ENCODE assay signal across 8 cellular contexts in genomic region chr11:58524232-58525036, GRCh38. TPM values are rescaled to one million over a fixed set of nuclear protein-coding genes. Genes with fewer than 3 reads are reported as not detected.
DNase-seq lines count a peak whose midpoint lies in the region; ATAC-seq, FAIRE-seq and TF ChIP-seq lines count a peak whose summit lies in the region.

No MANE protein-coding gene starts in this region.

- DNase-seq in ACHN (peak; percentile 74), GM12892 (ENCODE audit: insufficient read length) (no peak), NCI-H1092 (lab: John Stamatoyannopoulos, UW) (peak; percentile 42), T-helper 17 cell (peak in 2 of 3 donors; percentile 14 to 33), breast epithelium (ENCODE audit: low spot score in 2 of 2) (peak; percentile 66 to 71), iris pigment epithelial cell (ENCODE audit: low read depth) (peak; percentile 85)
- peak; percentile 25 for DNase-seq in stimulated activated CD4-positive, alpha-beta T cell treated with anti-CD3 and anti-CD28 coated beads, Interleukin-12 subunit alpha, Interleukin-12 subunit beta, amount 100 ng/mL, for 4 hours

- TF ChIP-seq CTCF in breast epithelium (IDR thresholded peaks at IDR 0.05), result peak; percentile 36 to 62 (median 52)

- intact Hi-C loops in breast epithelium (cut with DNase I; ENCODE audit: low total_unique reads), result no loop called here

- ATAC-seq in HG02840 (IDR thresholded peaks at IDR 0.05; ENCODE audit: low FRiP score, unreplicated experiment), result peak; percentile 37
- ATAC-seq in T-helper 17 cell, result peak; percentile 68

- peak overlapping the region in 1 of 2 donors; percentile 21 for H3K27ac ChIP-seq in breast epithelium

- FAIRE-seq in GM12892 (lab: Jason Lieb, UNC), result peak; percentile 89

- H3K36me3 ChIP-seq in breast epithelium, result no peaks in the 10 kb centered on the region

- H3K4me1 ChIP-seq in breast epithelium, result no peaks in the 10 kb centered on the region

- H3K4me3 ChIP-seq in breast epithelium, result peak overlapping the region in 2 of 3 donors; percentile 20 to 51

- in situ Hi-C loops in ACHN (cut with HindIII; ENCODE audit: low pct_ligation_motif_present, low pct_unique_long_range_greater_than_20kb, low sequenced_read_pairs), result loop anchor here (25.0 kb wide), 1 partner anchor 712 kb away; no protein-coding TSS in a partner anchor

- peaks cover 4% of the 10 kb centered on the region for H3K36me3 Mint-ChIP-seq in T-helper 17 cell (ENCODE audit: low read depth)

- peak overlapping the region; percentile 86 for H3K4me3 Mint-ChIP-seq in T-helper 17 cell

- peaks cover 27% of the 10 kb centered on the region for H3K4me1 Mint-ChIP-seq in T-helper 17 cell

- TF ChIP-seq POLR2A in GM12892 (IDR thresholded peaks at IDR 0.05; ENCODE audit: low read depth, low read length), result no peak
- TF ChIP-seq POLR2A in breast epithelium (IDR thresholded peaks at IDR 0.05), result no peak

- H3K9me3 ChIP-seq in T-helper 17 cell (ENCODE audit: control insufficient read depth, low read length, poor library complexity, severe bottlenecking), result no peaks in the 10 kb centered on the region
- no peaks in the 10 kb centered on the region for H3K9me3 ChIP-seq in breast epithelium

- no peaks in the 10 kb centered on the region for H3K27me3 ChIP-seq in breast epithelium

- H3K27ac Mint-ChIP-seq in T-helper 17 cell, result peak overlapping the region; percentile 93

- H3K27me3 Mint-ChIP-seq in T-helper 17 cell, result no peaks in the 10 kb centered on the region

RNA-seq across cellular contexts. Expression of gene OR5B21, which starts 16.5 kb away (rescaled TPM):
- not detected for polyA plus RNA-seq in GM12892 (2012; ENCODE audit: missing spikeins)
- total RNA-seq in T-helper 17 cell, result under 1 TPM; 0.32 to 0.50 TPM
- total RNA-seq in breast epithelium, result not detected

RNA-seq across cellular contexts. Expression of gene LPXN, which starts 51.2 kb away (rescaled TPM):
- polyA plus RNA-seq in GM12892 (2012; ENCODE audit: missing spikeins), result 174 TPM
- total RNA-seq in T-helper 17 cell, result 10 to 100 TPM; 92.8 to 99.8 TPM
- total RNA-seq in breast epithelium, result 10 to 100 TPM in 2 of 3 donors, 1 to 10 TPM in 1; 9.2 to 21.9 (median 18.3) TPM

RNA-seq across cellular contexts. Expression of gene ZFP91, which starts 54.4 kb away (rescaled TPM):
- polyA plus RNA-seq in GM12892 (2012; ENCODE audit: missing spikeins), result 27.4 TPM
- total RNA-seq in T-helper 17 cell, result 10 to 100 TPM; 36.1 to 43.2 TPM
- total RNA-seq in breast epithelium, result 10 to 100 TPM; 45.6 to 64.2 (median 54.9) TPM

Comparison
In these comparisons a context has a peak if more than half of its experiments do, and no peak if none do; other contexts are left out.
1. RNA of gene LPXN, which starts 51.2 kb away (total RNA-seq): 92.8 to 99.8 TPM in T-helper 17 cell; 9.2 to 21.9 TPM in breast epithelium; every median in the first group is over 4 times any median in the second.